In the genomic region with DNA sequence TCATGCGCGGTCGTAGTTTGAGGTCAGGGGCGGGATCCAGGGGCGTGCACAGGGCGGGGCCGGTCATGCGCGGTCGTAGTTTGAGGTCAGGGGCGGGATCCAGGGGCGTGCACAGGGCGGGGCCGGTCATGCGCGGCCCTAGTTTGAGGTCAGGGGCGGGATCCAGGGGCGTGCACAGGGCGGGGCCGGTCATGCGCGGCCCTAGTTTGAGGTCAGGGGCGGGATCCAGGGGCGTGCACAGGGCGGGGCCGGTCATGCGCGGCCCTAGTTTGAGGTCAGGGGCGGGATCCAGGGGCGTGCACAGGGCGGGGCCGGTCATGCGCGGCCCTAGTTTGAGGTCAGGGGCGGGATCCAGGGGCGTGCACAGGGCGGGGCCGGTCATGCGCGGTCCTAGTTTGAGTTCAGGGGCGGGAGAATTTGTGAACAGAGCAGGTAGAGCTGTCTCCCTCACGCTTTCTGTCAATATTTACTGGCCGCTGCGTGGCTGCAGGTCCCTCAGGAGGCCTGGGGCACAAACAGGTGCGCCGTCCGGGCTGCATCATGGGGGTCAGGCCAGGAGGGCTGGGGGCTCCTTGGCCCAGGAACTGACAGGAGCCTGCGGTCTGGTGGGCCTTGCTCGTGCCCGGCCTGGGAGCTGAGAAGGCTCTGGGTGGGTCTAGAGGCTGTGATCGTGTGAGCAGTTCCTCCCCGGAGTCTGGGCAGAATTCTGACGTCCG, we compare ENCODE assay signal across 10 cellular contexts. TPM values are rescaled to one million over a fixed set of nuclear protein-coding genes. Genes with fewer than 3 reads are reported as not detected.
A peak's percentile ranks its signal among the peaks of the same experiment; 100 is the strongest.
DNase-seq lines count a peak whose midpoint lies in the region; ATAC-seq and TF ChIP-seq lines count a peak whose summit lies in the region.
"Not testable (repeated sequence)": the region's sequence is repeated elsewhere in the genome, so short reads cannot be mapped to it uniquely, and the experiment has no call there.
"Had no signal": no experiment of that assay in that cellular context is flagged by ENCODE, and none has a peak within 500 bp of the region (broad histone marks: within the 10 kb centered on the region; RNA-seq: fewer than 3 reads in every experiment).

No MANE protein-coding gene starts in this region.

- intact Hi-C loops in mucosa of descending colon (cut with DNase I, micrococcal nuclease): not testable (repeated sequence)

- not testable (repeated sequence) for H3K27ac Mint-ChIP-seq in brain

- H3K27me3 ChIP-seq in cardiac muscle cell: not testable (repeated sequence)

- DNase-seq in G401 (ENCODE audit: low spot score) (peak; percentile 59), NCI-H774 (lab: John Stamatoyannopoulos, UW) (peak; percentile 92), cardiac muscle cell (ENCODE audit: low read depth in 1 of 2, low spot score in 1 of 2) (peak in 1 of 2 donors; percentile 27), mucosa of descending colon (peak; percentile 32 to 70 (median 66))
- DNase-seq in activated CD8-positive, alpha-beta memory T cell treated with anti-CD3 and anti-CD28 coated beads for 24 hours: peak; percentile 73
- DNase-seq in skeletal muscle cell (ENCODE audit: low read depth): not testable (repeated sequence)

- ATAC-seq in mucosa of descending colon: not testable (repeated sequence)

- H3K4me3 Mint-ChIP-seq in brain: peak overlapping the region; percentile 54 to 72 (median 58)

- H3K4me1 ChIP-seq in cardiac muscle cell (ENCODE audit: low read depth); mucosa of descending colon (ENCODE audit: low read depth); urinary bladder (ENCODE audit: insufficient read depth): not testable (repeated sequence)

- H3K36me3 Mint-ChIP-seq in brain: not testable (repeated sequence)

- not testable (repeated sequence) for H3K9me3 Mint-ChIP-seq in brain

- H3K4me3 ChIP-seq in cardiac muscle cell (peak overlapping the region; percentile 28), skeletal muscle cell (ENCODE audit: low read depth, low read length) (peak overlapping the region; percentile 21)
- not testable (repeated sequence) for H3K4me3 ChIP-seq in mucosa of descending colon; urinary bladder (ENCODE audit: low read depth, low read length)

- H3K27ac ChIP-seq in cardiac muscle cell: peak overlapping the region; percentile 76
- H3K27ac ChIP-seq in urinary bladder (ENCODE audit: low read depth): peak overlapping the region; percentile 15

- not testable (repeated sequence) for H3K36me3 ChIP-seq in cardiac muscle cell; mucosa of descending colon (ENCODE audit: low read depth); urinary bladder (ENCODE audit: insufficient read depth)

- peaks cover 31% of the 10 kb centered on the region for H3K4me1 Mint-ChIP-seq in brain

- not testable (repeated sequence) for TF ChIP-seq CTCF in brain (conservative IDR thresholded peaks at IDR 0.05); cardiac muscle cell (IDR thresholded peaks at IDR 0.05; ENCODE audit: low read depth, low read length); mucosa of descending colon (IDR thresholded peaks at IDR 0.05)

- not testable (repeated sequence) for H3K27me3 Mint-ChIP-seq in brain

- H3K9me3 ChIP-seq in cardiac muscle cell (ENCODE audit: low read depth); mucosa of descending colon: not testable (repeated sequence)

- WGBS in urinary bladder: 37% methylated on average over 27 of the region's 54 CpGs

- in situ Hi-C loops in G401 (cut with HindIII; ENCODE audit: low sequenced_read_pairs): not testable (repeated sequence)

RNA-seq across cellular contexts. Expression of gene TMEM255B, which starts 32.8 kb away (rescaled TPM):
- 1.2 TPM in 1 of 2 replicates, not detected in the other for total RNA-seq in G401 (2014; rRNA removed; shearing (Covaris generic))
- polyA plus RNA-seq in brain (ENCODE audit: insufficient read depth, low read depth, low replicate concordance): 20.0 TPM
- 0.46 TPM in 1 of 2 replicates, not detected in the other for total RNA-seq in cardiac muscle cell
- 0.17 and 0.97 TPM in 2 replicates for polyA plus RNA-seq in cardiac muscle cell
- 1 to 10 TPM; 2.9 to 6.6 (median 6.3) TPM for total RNA-seq in mucosa of descending colon
- 4.9 TPM for total RNA-seq in urinary bladder
- 17.5 TPM for polyA plus RNA-seq in urinary bladder
- total RNA-seq: Calu3 had no signal

RNA-seq across cellular contexts. Expression of gene GRK1, which starts 59.2 kb away (rescaled TPM):
- 0.07 TPM in 1 of 2 replicates, not detected in the other for total RNA-seq in G401 (2014; rRNA removed; shearing (Covaris generic))
- polyA plus RNA-seq in brain (ENCODE audit: insufficient read depth, low read depth, low replicate concordance) (2.5 TPM), cardiac muscle cell (0.13 TPM in 1 of 2 replicates, not detected in the other), urinary bladder (0.03 TPM)
- total RNA-seq in cardiac muscle cell (0.21 and 1.2 TPM in 2 replicates), mucosa of descending colon (under 1 TPM; 0.09 to 0.19 (median 0.09) TPM), urinary bladder (0.05 TPM)
- total RNA-seq: Calu3, renal cortical epithelial cell had no signal
